15 cellular contexts compared by ENCODE assay signal in the genomic region with DNA sequence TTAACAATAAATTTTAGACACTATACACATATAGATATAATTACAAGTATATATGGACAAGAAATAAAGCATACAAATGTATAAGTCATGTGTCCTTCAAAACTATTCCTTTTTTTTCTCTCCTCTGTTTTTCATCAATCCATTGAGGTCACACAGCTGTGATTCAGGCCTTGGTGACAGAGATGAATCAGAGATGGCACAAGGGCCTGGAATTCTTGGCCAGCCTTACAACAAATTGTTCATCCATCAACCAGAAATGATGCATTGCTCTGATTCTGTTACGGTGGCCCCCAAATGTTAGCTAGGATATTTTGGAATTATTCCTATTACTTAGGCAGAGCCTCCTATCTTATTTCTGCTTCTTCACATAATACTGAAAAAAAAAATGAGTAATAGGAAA.
A peak's percentile ranks its signal among the peaks of the same experiment; 100 is the strongest.
DNase-seq lines count a peak whose midpoint lies in the region; ATAC-seq and TF ChIP-seq lines count a peak whose summit lies in the region.
"Had no signal": no experiment of that assay in that cellular context is flagged by ENCODE, and none has a peak within 500 bp of the region (broad histone marks: within the 10 kb centered on the region; RNA-seq: fewer than 3 reads in every experiment).

No MANE protein-coding gene starts in this region.

- no peaks in the 10 kb centered on the region for H3K27me3 Mint-ChIP-seq in T-helper 17 cell

- peaks cover 0 to 51% (median 13%) of the 10 kb centered on the region in 11 donors for H3K9me3 ChIP-seq in heart right ventricle
- H3K9me3 ChIP-seq in gastrocnemius medialis, result no peaks in the 10 kb centered on the region
- H3K9me3 ChIP-seq in T-helper 17 cell (ENCODE audit: control insufficient read depth, low read length, poor library complexity, severe bottlenecking), result no peaks in the 10 kb centered on the region
- H3K9me3 ChIP-seq: Caco-2 had no signal

- H3K27ac Mint-ChIP-seq in T-helper 17 cell, result no peak overlapping the region
- H3K27ac Mint-ChIP-seq: natural killer cell; stimulated activated effector memory CD8-positive, alpha-beta T cell treated with anti-CD3 and anti-CD28 coated beads, Interleukin-12 subunit alpha, Interleukin-12 subunit beta, amount 100 ng/mL, for 72 hours had no signal

- in situ Hi-C loops in astrocyte of the spinal cord (cut with HindIII; ENCODE audit: low sequenced_read_pairs), result no loop called here
- in situ Hi-C loops in gastrocnemius medialis (cut with MboI; ENCODE audit: low sequenced_read_pairs in 4 of 4), result no loop called here

- H3K4me1 Mint-ChIP-seq in T-helper 17 cell, result no peaks in the 10 kb centered on the region
- H3K4me1 Mint-ChIP-seq: natural killer cell; stimulated activated effector memory CD8-positive, alpha-beta T cell treated with anti-CD3 and anti-CD28 coated beads, Interleukin-12 subunit alpha, Interleukin-12 subunit beta, amount 100 ng/mL, for 72 hours had no signal

- DNase-seq in AG20443 (ENCODE audit: low spot score), result peak; percentile 80
- DNase-seq in astrocyte of the spinal cord (ENCODE audit: low read depth, low spot score), result peak; percentile 19
- no peak for DNase-seq in heart right ventricle
- peak; percentile 14 to 40 for DNase-seq in gastrocnemius medialis
- DNase-seq in RKO (ENCODE audit: low spot score), result no peak
- no peak for DNase-seq in iPS-NIHi7 (ENCODE audit: extremely low spot score)
- no peak for DNase-seq in T-helper 17 cell
- DNase-seq: Caco-2, natural killer cell, NCI-H1105 treated with DMSO at 0.1 percent for 48 hours, NCI-H2227 treated with DMSO at 0.1 percent for 48 hours had no signal

- H3K27ac ChIP-seq in heart right ventricle, result peak overlapping the region in 7 of 10 donors; percentile 14 to 80 (median 54)
- H3K27ac ChIP-seq in gastrocnemius medialis, result peak overlapping the region; percentile 27 to 61 (median 52)
- H3K27ac ChIP-seq: cardiac muscle cell, SK-N-MC had no signal

- ATAC-seq in heart right ventricle, result peak in 7 of 8 donors; percentile 54 to 83 (median 61)
- ATAC-seq in gastrocnemius medialis, result peak in 1 of 2 donors; percentile 65
- no peak for ATAC-seq in HG02938 (IDR thresholded peaks at IDR 0.05; ENCODE audit: unreplicated experiment)
- no peak for ATAC-seq in T-helper 17 cell
- ATAC-seq: natural killer cell; stimulated activated effector memory CD8-positive, alpha-beta T cell treated with anti-CD3 and anti-CD28 coated beads, Interleukin-12 subunit alpha, Interleukin-12 subunit beta, amount 100 ng/mL, for 72 hours had no signal

- no peaks in the 10 kb centered on the region for H3K36me3 Mint-ChIP-seq in T-helper 17 cell (ENCODE audit: low read depth)
- H3K36me3 Mint-ChIP-seq: stimulated activated effector memory CD8-positive, alpha-beta T cell treated with anti-CD3 and anti-CD28 coated beads, Interleukin-12 subunit alpha, Interleukin-12 subunit beta, amount 100 ng/mL, for 72 hours had no signal

- WGBS in heart right ventricle, 2 donors, result 55 to 59% methylated on average over 1 of the region's 1 CpG

- H3K27me3 ChIP-seq in heart right ventricle (no peaks in the 10 kb centered on the region), gastrocnemius medialis (no peaks in the 10 kb centered on the region)
- H3K27me3 ChIP-seq: cardiac muscle cell had no signal

- TF ChIP-seq CTCF in astrocyte of the spinal cord (IDR thresholded peaks at IDR 0.05; ENCODE audit: low read depth, low read length) (no peak), heart right ventricle (IDR thresholded peaks at IDR 0.05) (no peak), gastrocnemius medialis (IDR thresholded peaks at IDR 0.05 in 4 of 5, conservative IDR thresholded peaks at IDR 0.05 in 1 of 5) (no peak)

- intact Hi-C loops in heart right ventricle (cut with DNase I), result no loop called here
- intact Hi-C loops in gastrocnemius medialis (cut with DNase I; ENCODE audit: low total_unique reads), result no loop called here

- H3K36me3 ChIP-seq in heart right ventricle (no peaks in the 10 kb centered on the region), gastrocnemius medialis (no peaks in the 10 kb centered on the region)
- H3K36me3 ChIP-seq: cardiac muscle cell had no signal

- no peak overlapping the region for H3K4me3 ChIP-seq in astrocyte of the spinal cord (ENCODE audit: low read depth, low read length)
- no peak overlapping the region for H3K4me3 ChIP-seq in heart right ventricle
- H3K4me3 ChIP-seq in gastrocnemius medialis, result no peak overlapping the region
- H3K4me3 ChIP-seq: cardiac muscle cell, SK-N-MC had no signal

- H3K4me1 ChIP-seq in heart right ventricle, result peaks cover 0 to 13% (median 6%) of the 10 kb centered on the region in 9 donors
- H3K4me1 ChIP-seq in gastrocnemius medialis, result no peaks in the 10 kb centered on the region
- H3K4me1 ChIP-seq: Caco-2 had no signal

- no peak for TF ChIP-seq POLR2A in gastrocnemius medialis (IDR thresholded peaks at IDR 0.05)

- no peak overlapping the region for H3K4me3 Mint-ChIP-seq in T-helper 17 cell
- H3K4me3 Mint-ChIP-seq: natural killer cell; stimulated activated effector memory CD8-positive, alpha-beta T cell treated with anti-CD3 and anti-CD28 coated beads, Interleukin-12 subunit alpha, Interleukin-12 subunit beta, amount 100 ng/mL, for 72 hours had no signal

Comparison
In these comparisons a context has a peak if more than half of its experiments do, and no peak if none do; other contexts are left out.
1. DNase-seq: peak in AG20443 (single experiment), astrocyte of the spinal cord (single experiment) and gastrocnemius medialis (2 of 2); none in heart right ventricle (0 of 2), RKO (single experiment), iPS-NIHi7 (single experiment) and T-helper 17 cell (0 of 3).
2. ATAC-seq: peak in heart right ventricle (7 of 8); none in HG02938 (single experiment) and T-helper 17 cell (single experiment).